ENCODE assay signal across 1 cellular context in genomic region chr17:39147221-39148185, GRCh38.
TF ChIP-seq lines count a peak whose summit lies in the region.

No MANE protein-coding gene starts in this region.

TF ChIP-seq in GM23338, 12 proteins besides CTCF, POLR2A, EP300 and RAD21 (continued from another document):
- TF ChIP-seq, protein P1, sequence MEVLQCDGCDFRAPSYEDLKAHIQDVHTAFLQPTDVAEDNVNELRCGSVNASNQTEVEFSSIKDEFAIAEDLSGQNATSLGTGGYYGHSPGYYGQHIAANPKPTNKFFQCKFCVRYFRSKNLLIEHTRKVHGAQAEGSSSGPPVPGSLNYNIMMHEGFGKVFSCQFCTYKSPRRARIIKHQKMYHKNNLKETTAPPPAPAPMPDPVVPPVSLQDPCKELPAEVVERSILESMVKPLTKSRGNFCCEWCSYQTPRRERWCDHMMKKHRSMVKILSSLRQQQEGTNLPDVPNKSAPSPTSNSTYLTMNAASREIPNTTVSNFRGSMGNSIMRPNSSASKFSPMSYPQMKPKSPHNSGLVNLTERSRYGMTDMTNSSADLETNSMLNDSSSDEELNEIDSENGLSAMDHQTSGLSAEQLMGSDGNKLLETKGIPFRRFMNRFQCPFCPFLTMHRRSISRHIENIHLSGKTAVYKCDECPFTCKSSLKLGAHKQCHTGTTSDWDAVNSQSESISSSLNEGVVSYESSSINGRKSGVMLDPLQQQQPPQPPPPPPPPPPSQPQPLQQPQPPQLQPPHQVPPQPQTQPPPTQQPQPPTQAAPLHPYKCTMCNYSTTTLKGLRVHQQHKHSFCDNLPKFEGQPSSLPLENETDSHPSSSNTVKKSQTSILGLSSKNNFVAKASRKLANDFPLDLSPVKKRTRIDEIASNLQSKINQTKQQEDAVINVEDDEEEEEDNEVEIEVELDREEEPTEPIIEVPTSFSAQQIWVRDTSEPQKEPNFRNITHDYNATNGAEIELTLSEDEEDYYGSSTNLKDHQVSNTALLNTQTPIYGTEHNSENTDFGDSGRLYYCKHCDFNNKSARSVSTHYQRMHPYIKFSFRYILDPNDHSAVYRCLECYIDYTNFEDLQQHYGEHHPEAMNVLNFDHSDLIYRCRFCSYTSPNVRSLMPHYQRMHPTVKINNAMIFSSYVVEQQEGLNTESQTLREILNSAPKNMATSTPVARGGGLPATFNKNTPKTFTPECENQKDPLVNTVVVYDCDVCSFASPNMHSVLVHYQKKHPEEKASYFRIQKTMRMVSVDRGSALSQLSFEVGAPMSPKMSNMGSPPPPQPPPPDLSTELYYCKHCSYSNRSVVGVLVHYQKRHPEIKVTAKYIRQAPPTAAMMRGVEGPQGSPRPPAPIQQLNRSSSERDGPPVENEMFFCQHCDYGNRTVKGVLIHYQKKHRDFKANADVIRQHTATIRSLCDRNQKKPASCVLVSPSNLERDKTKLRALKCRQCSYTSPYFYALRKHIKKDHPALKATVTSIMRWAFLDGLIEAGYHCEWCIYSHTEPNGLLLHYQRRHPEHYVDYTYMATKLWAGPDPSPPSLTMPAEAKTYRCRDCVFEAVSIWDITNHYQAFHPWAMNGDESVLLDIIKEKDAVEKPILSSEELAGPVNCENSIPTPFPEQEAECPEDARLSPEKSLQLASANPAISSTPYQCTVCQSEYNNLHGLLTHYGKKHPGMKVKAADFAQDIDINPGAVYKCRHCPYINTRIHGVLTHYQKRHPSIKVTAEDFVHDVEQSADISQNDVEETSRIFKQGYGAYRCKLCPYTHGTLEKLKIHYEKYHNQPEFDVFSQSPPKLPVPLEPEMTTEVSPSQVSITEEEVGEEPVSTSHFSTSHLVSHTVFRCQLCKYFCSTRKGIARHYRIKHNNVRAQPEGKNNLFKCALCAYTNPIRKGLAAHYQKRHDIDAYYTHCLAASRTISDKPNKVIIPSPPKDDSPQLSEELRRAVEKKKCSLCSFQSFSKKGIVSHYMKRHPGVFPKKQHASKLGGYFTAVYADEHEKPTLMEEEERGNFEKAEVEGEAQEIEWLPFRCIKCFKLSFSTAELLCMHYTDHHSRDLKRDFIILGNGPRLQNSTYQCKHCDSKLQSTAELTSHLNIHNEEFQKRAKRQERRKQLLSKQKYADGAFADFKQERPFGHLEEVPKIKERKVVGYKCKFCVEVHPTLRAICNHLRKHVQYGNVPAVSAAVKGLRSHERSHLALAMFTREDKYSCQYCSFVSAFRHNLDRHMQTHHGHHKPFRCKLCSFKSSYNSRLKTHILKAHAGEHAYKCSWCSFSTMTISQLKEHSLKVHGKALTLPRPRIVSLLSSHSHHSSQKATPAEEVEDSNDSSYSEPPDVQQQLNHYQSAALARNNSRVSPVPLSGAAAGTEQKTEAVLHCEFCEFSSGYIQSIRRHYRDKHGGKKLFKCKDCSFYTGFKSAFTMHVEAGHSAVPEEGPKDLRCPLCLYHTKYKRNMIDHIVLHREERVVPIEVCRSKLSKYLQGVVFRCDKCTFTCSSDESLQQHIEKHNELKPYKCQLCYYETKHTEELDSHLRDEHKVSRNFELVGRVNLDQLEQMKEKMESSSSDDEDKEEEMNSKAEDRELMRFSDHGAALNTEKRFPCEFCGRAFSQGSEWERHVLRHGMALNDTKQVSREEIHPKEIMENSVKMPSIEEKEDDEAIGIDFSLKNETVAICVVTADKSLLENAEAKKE (CRISPR knock-in tag; IDR thresholded peaks at IDR 0.05), result no peak
- TF ChIP-seq ZNF114 (CRISPR knock-in tag; IDR thresholded peaks at IDR 0.05) (no peak), ZNF331 (CRISPR knock-in tag; IDR thresholded peaks at IDR 0.05; ENCODE audit: low read depth) (no peak), ETS1 (IDR thresholded peaks at IDR 0.05) (no peak), JUNB (IDR thresholded peaks at IDR 0.05; ENCODE audit: unreplicated experiment) (no peak), NANOG (IDR thresholded peaks at IDR 0.05; ENCODE audit: borderline replicate concordance) (no peak), EZH2 (IDR thresholded peaks at IDR 0.05; ENCODE audit: low read depth, unreplicated experiment) (no peak)
